In the genomic region with DNA sequence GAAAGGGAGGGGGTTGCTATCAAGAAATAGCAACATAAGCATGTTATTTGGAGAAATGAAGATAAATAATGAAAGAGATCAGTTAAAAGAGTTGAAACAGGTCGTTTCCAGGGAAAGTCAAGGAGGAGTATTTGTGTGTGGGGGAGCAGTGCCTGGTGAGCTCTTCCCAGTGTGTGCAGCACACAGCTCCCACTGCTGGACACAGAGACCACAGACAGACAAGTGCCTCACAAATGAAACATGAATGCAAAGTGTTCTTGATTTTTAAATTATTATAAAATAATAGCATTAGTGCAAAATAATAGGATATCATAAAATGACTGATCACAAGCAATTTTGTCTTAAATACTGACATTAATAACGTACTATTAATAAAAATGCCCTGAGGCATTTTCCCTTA, we compare ENCODE assay signal across 10 cellular contexts. TPM values are rescaled to one million over a fixed set of nuclear protein-coding genes. Genes with fewer than 3 reads are reported as not detected.
DNase-seq lines count a peak whose midpoint lies in the region; ATAC-seq and TF ChIP-seq lines count a peak whose summit lies in the region.
"Had no signal": no experiment of that assay in that cellular context is flagged by ENCODE, and none has a peak within 500 bp of the region (broad histone marks: within the 10 kb centered on the region; RNA-seq: fewer than 3 reads in every experiment).

No MANE protein-coding gene starts in this region.

- TF ChIP-seq CTCF in astrocyte of the spinal cord (IDR thresholded peaks at IDR 0.05; ENCODE audit: low read depth, low read length) = peak; percentile 74

- in situ Hi-C loops in astrocyte of the spinal cord (cut with HindIII; ENCODE audit: low sequenced_read_pairs) = no loop called here

- H3K4me3 ChIP-seq in astrocyte of the spinal cord (ENCODE audit: low read depth, low read length) = no peak overlapping the region

- DNase-seq in AG08395 (ENCODE audit: low spot score) (peak; percentile 47), HT-29 (ENCODE audit: low spot score) (peak; percentile 15), astrocyte of the spinal cord (ENCODE audit: low read depth, low spot score) (no peak), iris pigment epithelial cell (ENCODE audit: low read depth) (peak; percentile 42), GM19238 (ENCODE audit: insufficient read length, low spot score) (no peak)
- no peak for DNase-seq in stimulated activated CD4-positive, alpha-beta T cell treated with anti-CD3 and anti-CD28 coated beads, Interleukin-4, amount 100 ng/mL, for 24 hours
- DNase-seq: activated CD4-positive, alpha-beta T cell treated with anti-CD3 and anti-CD28 coated beads for 36 hours; central memory CD4-positive, alpha-beta T cell had no signal

- ATAC-seq in HG03439 (IDR thresholded peaks at IDR 0.05; ENCODE audit: unreplicated experiment) (no peak), HG03280 (IDR thresholded peaks at IDR 0.05; ENCODE audit: unreplicated experiment) (no peak)
- ATAC-seq: activated CD4-positive, alpha-beta T cell treated with anti-CD3 and anti-CD28 coated beads for 36 hours had no signal

RNA-seq across cellular contexts. Expression of a gene that starts 40.8 kb away (rescaled TPM):
- not detected in 2 replicates for total RNA-seq in HT-29 (2014; rRNA removed; shearing (Covaris generic))

Comparison
In these comparisons a context has a peak if more than half of its experiments do, and no peak if none do; other contexts are left out.
1. DNase-seq: peak in AG08395 (single experiment), HT-29 (single experiment) and iris pigment epithelial cell (single experiment); none in astrocyte of the spinal cord (single experiment), stimulated activated CD4-positive, alpha-beta T cell treated with anti-CD3 and anti-CD28 coated beads, Interleukin-4, amount 100 ng/mL, for 24 hours (single experiment) and GM19238 (single experiment).